ENCODE assay signal across 14 cellular contexts in genomic region chr20:13006825-13007224, GRCh38. TPM values are rescaled to one million over a fixed set of nuclear protein-coding genes. Genes with fewer than 3 reads are reported as not detected.
DNase-seq lines count a peak whose midpoint lies in the region; TF ChIP-seq lines count a peak whose summit lies in the region.
"Had no signal": no experiment of that assay in that cellular context is flagged by ENCODE, and none has a peak within 500 bp of the region (broad histone marks: within the 10 kb centered on the region; RNA-seq: fewer than 3 reads in every experiment).

No MANE protein-coding gene starts in this region.

- no peak for TF ChIP-seq CTCF in nephron (IDR thresholded peaks at IDR 0.05; ENCODE audit: unreplicated experiment in 3 of 3)

- peaks cover 6% of the 10 kb centered on the region for H3K27me3 Mint-ChIP-seq in nephron (ENCODE audit: low read depth)
- H3K27me3 Mint-ChIP-seq in T-helper 2 cell treated with Interferon-gamma antibody and Interleukin-4, amounts not matched to agents 5 μg/mL and 100 μg/mL, for 36 hours (ENCODE audit: low read depth): peaks cover 13% of the 10 kb centered on the region
- H3K27me3 Mint-ChIP-seq: B cell had no signal

- H3K27ac Mint-ChIP-seq in nephron: no peak overlapping the region
- H3K27ac Mint-ChIP-seq in T-helper 2 cell treated with Interferon-gamma antibody and Interleukin-4, amounts not matched to agents 5 μg/mL and 100 μg/mL, for 36 hours: no peak overlapping the region
- H3K27ac Mint-ChIP-seq: B cell; dendritic cell treated with granulocyte-macrophage colony-stimulating factor and Interleukin-4, amounts not matched to agents 40 ng/mL and 50 ng/mL, for 4 days; WTC11 had no signal

- peaks cover 20% of the 10 kb centered on the region for H3K4me1 Mint-ChIP-seq in nephron
- H3K4me1 Mint-ChIP-seq in T-helper 2 cell treated with Interferon-gamma antibody and Interleukin-4, amounts not matched to agents 5 μg/mL and 100 μg/mL, for 36 hours (ENCODE audit: low read depth): peaks cover 16% of the 10 kb centered on the region

- DNase-seq in Daoy (ENCODE audit: low read depth): peak; percentile 35
- DNase-seq in RKO (ENCODE audit: low spot score): peak; percentile 21
- peak; percentile 70 for DNase-seq in dedifferentiated amniotic fluid mesenchymal stem cell (ENCODE audit: extremely low spot score)
- DNase-seq in T-helper 2 cell treated with Interferon-gamma antibody and Interleukin-4, amounts not matched to agents 5 μg/mL and 100 μg/mL, for 36 hours (ENCODE audit: low spot score): no peak
- no peak for DNase-seq in pons (ENCODE audit: low spot score)
- DNase-seq in central memory CD4-positive, alpha-beta T cell: no peak
- no peak for DNase-seq in NCI-H1694 (lab: John Stamatoyannopoulos, UW)
- DNase-seq: DMS153, NCI-H2081 treated with DMSO at 0.1 percent for 48 hours, stomach had no signal

- no peaks in the 10 kb centered on the region for H3K36me3 Mint-ChIP-seq in nephron (ENCODE audit: low read depth)
- no peaks in the 10 kb centered on the region for H3K36me3 Mint-ChIP-seq in T-helper 2 cell treated with Interferon-gamma antibody and Interleukin-4, amounts not matched to agents 5 μg/mL and 100 μg/mL, for 36 hours (ENCODE audit: low read depth)
- H3K36me3 Mint-ChIP-seq: WTC11 had no signal

- H3K4me3 Mint-ChIP-seq in nephron: peak overlapping the region in 2 of 3 experiments; percentile 2 to 18
- no peak overlapping the region for H3K4me3 Mint-ChIP-seq in T-helper 2 cell treated with Interferon-gamma antibody and Interleukin-4, amounts not matched to agents 5 μg/mL and 100 μg/mL, for 36 hours
- H3K4me3 Mint-ChIP-seq: B cell; dendritic cell treated with granulocyte-macrophage colony-stimulating factor and Interleukin-4, amounts not matched to agents 40 ng/mL and 50 ng/mL, for 4 days; WTC11 had no signal

- no peaks in the 10 kb centered on the region for H3K9me3 Mint-ChIP-seq in nephron
- no peaks in the 10 kb centered on the region for H3K9me3 Mint-ChIP-seq in T-helper 2 cell treated with Interferon-gamma antibody and Interleukin-4, amounts not matched to agents 5 μg/mL and 100 μg/mL, for 36 hours
- H3K9me3 Mint-ChIP-seq: dendritic cell treated with granulocyte-macrophage colony-stimulating factor and Interleukin-4, amounts not matched to agents 40 ng/mL and 50 ng/mL, for 4 days; WTC11 had no signal

RNA-seq across cellular contexts. Expression of gene SPTLC3, which starts 1.9 kb away (rescaled TPM):
- 2.1 and 10.0 TPM in 2 replicates for total RNA-seq in Daoy (2014; rRNA removed; shearing (Covaris generic))
- total RNA-seq: B cell had no signal

Comparison
In these comparisons a context has a peak if more than half of its experiments do, and no peak if none do; other contexts are left out.
1. DNase-seq: peak in Daoy (single experiment), RKO (single experiment) and dedifferentiated amniotic fluid mesenchymal stem cell (single experiment); none in T-helper 2 cell treated with Interferon-gamma antibody and Interleukin-4, amounts not matched to agents 5 μg/mL and 100 μg/mL, for 36 hours (single experiment), pons (single experiment), central memory CD4-positive, alpha-beta T cell (single experiment) and NCI-H1694 (single experiment).